ENCODE assay signal across 8 cellular contexts in genomic region chr10:123007558-123008378, GRCh38. TPM values are rescaled to one million over a fixed set of nuclear protein-coding genes. Genes with fewer than 3 reads are reported as not detected.
DNase-seq lines count a peak whose midpoint lies in the region; ATAC-seq, FAIRE-seq and TF ChIP-seq lines count a peak whose summit lies in the region.

No MANE protein-coding gene starts in this region.

- H3K27ac ChIP-seq in CD8-positive, alpha-beta memory T cell (ENCODE audit: low read depth, low read length): peak overlapping the region; percentile 96
- H3K27ac ChIP-seq in body of pancreas: peak overlapping the region; percentile 80 to 95 (median 91)
- H3K27ac ChIP-seq in small intestine (ENCODE audit: low read depth in 1 of 2, low read length in 1 of 2): peak overlapping the region; percentile 90 to 93

- H3K9me3 ChIP-seq in CD8-positive, alpha-beta memory T cell (ENCODE audit: low read length): no peaks in the 10 kb centered on the region
- H3K9me3 ChIP-seq in body of pancreas (no peaks in the 10 kb centered on the region), small intestine (ENCODE audit: control insufficient read depth, low read depth) (no peaks in the 10 kb centered on the region)

- FAIRE-seq in small intestine (lab: Jason Lieb, UNC): no peak

- H3K4me1 Mint-ChIP-seq in CD8-positive, alpha-beta memory T cell: peaks cover 60 to 79% (median 74%) of the 10 kb centered on the region in 3 donors
- peaks cover 36 to 41% (median 39%) of the 10 kb centered on the region in 3 donors for H3K4me1 Mint-ChIP-seq in IgD-negative memory B cell

- intact Hi-C loops in body of pancreas (cut with DNase I): no loop called here

- H3K4me3 Mint-ChIP-seq in CD8-positive, alpha-beta memory T cell: peak overlapping the region; percentile 95 to 100 (median 99)
- H3K4me3 Mint-ChIP-seq in IgD-negative memory B cell: peak overlapping the region; percentile 91 to 99 (median 98)

- POLR2A ChIA-PET in CD8-positive, alpha-beta memory T cell (lab: Charles Lee): interaction anchor here (0.8 to 3.7 kb wide), 8 partner anchors 12 to 1454 kb away, joined by 3 to 29 read pairs (median 6); partner anchors contain the start of genes BUB3, C10orf88, FAM24B and LHPP

- no peak for TF ChIP-seq CTCF in body of pancreas (IDR thresholded peaks at IDR 0.05)

- peak overlapping the region; percentile 92 to 100 (median 99) for H3K27ac Mint-ChIP-seq in CD8-positive, alpha-beta memory T cell
- peak overlapping the region; percentile 79 to 99 (median 97) for H3K27ac Mint-ChIP-seq in IgD-negative memory B cell

- DNase-seq in CD8-positive, alpha-beta memory T cell: peak; percentile 18 to 68 (median 52)
- DNase-seq in T follicular helper cell (ENCODE audit: low read depth) (peak; percentile 36), body of pancreas (peak; percentile 29 to 64 (median 52)), iPS-NIHi11 (ENCODE audit: low spot score) (peak; percentile 50), small intestine (peak; percentile 52)

- H3K36me3 ChIP-seq in CD8-positive, alpha-beta memory T cell (ENCODE audit: insufficient read depth, low read length): no peaks in the 10 kb centered on the region
- H3K36me3 ChIP-seq in body of pancreas (replicated peaks in 1 of 2; ENCODE audit: insufficient read depth in 1 of 2, low read depth in 2 of 2): no peaks in the 10 kb centered on the region
- no peaks in the 10 kb centered on the region for H3K36me3 ChIP-seq in small intestine (ENCODE audit: control insufficient read depth in 2 of 2, insufficient read depth in 2 of 2, low read length in 2 of 2)

- H3K27me3 ChIP-seq in CD8-positive, alpha-beta memory T cell (ENCODE audit: insufficient read depth, low read length, poor library complexity, severe bottlenecking): no peaks in the 10 kb centered on the region
- H3K27me3 ChIP-seq in body of pancreas (no peaks in the 10 kb centered on the region), small intestine (ENCODE audit: control insufficient read depth in 2 of 2, insufficient read depth in 2 of 2, low read length in 2 of 2) (no peaks in the 10 kb centered on the region)

- H3K36me3 Mint-ChIP-seq in CD8-positive, alpha-beta memory T cell: peaks cover 0 to 38% (median 9%) of the 10 kb centered on the region in 3 donors
- peaks cover 7% of the 10 kb centered on the region for H3K36me3 Mint-ChIP-seq in IgD-negative memory B cell

- no peak for TF ChIP-seq POLR2A in body of pancreas (IDR thresholded peaks at IDR 0.05)

- no peaks in the 10 kb centered on the region for H3K27me3 Mint-ChIP-seq in CD8-positive, alpha-beta memory T cell
- H3K27me3 Mint-ChIP-seq in IgD-negative memory B cell: no peaks in the 10 kb centered on the region

- H3K9me3 Mint-ChIP-seq in CD8-positive, alpha-beta memory T cell: no peaks in the 10 kb centered on the region
- H3K9me3 Mint-ChIP-seq in IgD-negative memory B cell: no peaks in the 10 kb centered on the region

- WGBS in body of pancreas, 2 donors: 1 to 2% methylated on average over 29 to 34 of the region's 34 CpGs
- 2 to 3% (median 2%) methylated on average over 33 to 34 of the region's 34 CpGs for WGBS in small intestine, 3 donors

- ATAC-seq in GM21381 (IDR thresholded peaks at IDR 0.05; ENCODE audit: unreplicated experiment) (peak; percentile 29), body of pancreas (peak; percentile 41), GM19397 (IDR thresholded peaks at IDR 0.05; ENCODE audit: unreplicated experiment) (no peak)

- peaks cover 56% of the 10 kb centered on the region for H3K4me1 ChIP-seq in CD8-positive, alpha-beta memory T cell (ENCODE audit: insufficient read depth, low read length)
- H3K4me1 ChIP-seq in body of pancreas: peaks cover 58% of the 10 kb centered on the region
- peaks cover 2 to 12% of the 10 kb centered on the region in 2 donors for H3K4me1 ChIP-seq in small intestine (ENCODE audit: control insufficient read depth in 2 of 2, insufficient read depth in 1 of 2, low read depth in 1 of 2, low read length in 1 of 2)

- CTCF ChIA-PET in CD8-positive, alpha-beta memory T cell (lab: Charles Lee): interaction anchor here (1.0 to 7.2 kb wide), 5 partner anchors 12 to 146 kb away, joined by 3 to 39 read pairs (median 4); partner anchors contain the start of genes BUB3 and PSTK

- peak overlapping the region; percentile 92 for H3K4me3 ChIP-seq in CD8-positive, alpha-beta memory T cell (ENCODE audit: low read length)
- H3K4me3 ChIP-seq in body of pancreas (peak overlapping the region; percentile 95 to 96), small intestine (ENCODE audit: low read depth in 1 of 2, low read length in 2 of 2) (peak overlapping the region; percentile 82 to 86)

RNA-seq across cellular contexts. Expression of gene IKZF5, which starts 0.8 kb away (rescaled TPM):
- total RNA-seq in CD8-positive, alpha-beta memory T cell: 10 to 100 TPM; 20.3 to 23.9 TPM
- polyA plus RNA-seq in CD8-positive, alpha-beta memory T cell: 14.8 TPM
- 13.9 TPM for polyA plus RNA-seq in IgD-negative memory B cell
- total RNA-seq in body of pancreas: 10 to 100 TPM in 1 of 2 donors, 1 to 10 TPM in 1; 3.6 to 10.4 TPM
- polyA plus RNA-seq in small intestine: 10 to 100 TPM in 1 of 3 donors, 1 to 10 TPM in 2; 5.1 to 17.0 (median 7.0) TPM

RNA-seq across cellular contexts. Expression of gene ACADSB, which starts 1.0 kb away (rescaled TPM):
- total RNA-seq in CD8-positive, alpha-beta memory T cell: 10 to 100 TPM; 24.4 to 27.3 TPM
- polyA plus RNA-seq in CD8-positive, alpha-beta memory T cell: 29.2 TPM
- polyA plus RNA-seq in IgD-negative memory B cell: 14.8 TPM
- 10 to 100 TPM; 13.8 to 21.8 TPM for total RNA-seq in body of pancreas
- polyA plus RNA-seq in small intestine: 10 to 100 TPM in 2 of 3 donors, 1 to 10 TPM in 1; 7.7 to 26.4 (median 12.4) TPM

RNA-seq across cellular contexts. Expression of gene PSTK, which starts 27.6 kb away (rescaled TPM):
- 1 to 10 TPM; 5.8 TPM for total RNA-seq in CD8-positive, alpha-beta memory T cell
- 8.8 TPM for polyA plus RNA-seq in CD8-positive, alpha-beta memory T cell
- polyA plus RNA-seq in IgD-negative memory B cell: 7.0 TPM
- total RNA-seq in body of pancreas: 1 to 10 TPM; 1.6 to 1.8 TPM
- polyA plus RNA-seq in small intestine: 1 to 10 TPM; 1.4 to 3.4 (median 2.4) TPM

RNA-seq across cellular contexts. Expression of gene C10orf88, which starts 53.7 kb away (rescaled TPM):
- 10 to 100 TPM in 1 of 2 experiments, 1 to 10 TPM in 1; 8.5 to 11.4 TPM for total RNA-seq in CD8-positive, alpha-beta memory T cell
- polyA plus RNA-seq in CD8-positive, alpha-beta memory T cell: 8.5 TPM
- polyA plus RNA-seq in IgD-negative memory B cell (5.3 TPM), small intestine (1 to 10 TPM; 2.7 to 5.6 (median 4.0) TPM)
- total RNA-seq in body of pancreas: 1 to 10 TPM; 1.6 to 4.7 TPM
